20 cellular contexts compared by ENCODE assay signal in genomic region chr7:46492460-46492859, GRCh38.
DNase-seq lines count a peak whose midpoint lies in the region; ATAC-seq, FAIRE-seq and TF ChIP-seq lines count a peak whose summit lies in the region.
"Had no signal": no experiment of that assay in that cellular context is flagged by ENCODE, and none has a peak within 500 bp of the region (broad histone marks: within the 10 kb centered on the region; RNA-seq: fewer than 3 reads in every experiment).

No MANE protein-coding gene starts in this region.

- peak overlapping the region; percentile 86 to 87 for H2BK12ac ChIP-seq in mesenchymal stem cell (ENCODE audit: low read length in 2 of 2)

- no peaks in the 10 kb centered on the region for H3K79me1 ChIP-seq in mesenchymal stem cell (replicated peaks; ENCODE audit: low read length, poor library complexity, severe bottlenecking)

- no peak overlapping the region for H2AFZ ChIP-seq in mesenchymal stem cell (ENCODE audit: low read depth, low read length)

- H3K27ac ChIP-seq in mesenchymal stem cell (ENCODE audit: low read length, poor library complexity, severe bottlenecking): no peak overlapping the region
- H3K27ac ChIP-seq in substantia nigra (ENCODE audit: low read depth, low read length, poor library complexity, severe bottlenecking): no peak overlapping the region
- H3K27ac ChIP-seq in WERI-Rb-1: no peak overlapping the region
- H3K27ac ChIP-seq: SJSA1 had no signal

- peak; percentile 46 for DNase-seq in SIG-M5 treated with dmso at 0.1 percent for 504 hours (lab: John Stamatoyannopoulos, UW; ENCODE audit: unreplicated experiment)
- DNase-seq in SIG-M5 (lab: John Stamatoyannopoulos, UW): no peak
- DNase-seq in bronchial epithelial cell (ENCODE audit: low read depth): peak; percentile 21
- DNase-seq in mesenchymal stem cell: no peak
- no peak for DNase-seq in substantia nigra (lab: John Stamatoyannopoulos, UW)
- DNase-seq in WERI-Rb-1: no peak
- no peak for DNase-seq in sciatic nerve (ENCODE audit: low spot score)
- DNase-seq: 8988T; CD4-positive, CD25-positive, alpha-beta regulatory T cell; COR-L47; GF-D8; KBM-7; NCI-H1417; NCI-H187 treated with DMSO at 0.1 percent for 48 hours; NCI-H2227 treated with DMSO at 0.1 percent for 48 hours; NCI-H510A treated with DMSO at 0.1 percent for 48 hours; NCI-H774 had no signal

- H3K27me3 ChIP-seq in bronchial epithelial cell (ENCODE audit: control insufficient read depth, insufficient read depth, low read length) (no peaks in the 10 kb centered on the region), mesenchymal stem cell (ENCODE audit: control insufficient read depth in 1 of 2, insufficient read depth in 1 of 2, low read length in 2 of 2) (no peaks in the 10 kb centered on the region), WERI-Rb-1 (ENCODE audit: insufficient read depth, low read depth, severe bottlenecking) (no peaks in the 10 kb centered on the region)
- H3K27me3 ChIP-seq: SJSA1 had no signal

- FAIRE-seq in bronchial epithelial cell (lab: Jason Lieb, UNC): no peak

- peak overlapping the region in 1 of 2 experiments; percentile 16 for H3K18ac ChIP-seq in mesenchymal stem cell (ENCODE audit: low read depth in 1 of 2, low read length in 2 of 2)

- H3K36me3 ChIP-seq in bronchial epithelial cell (ENCODE audit: control insufficient read depth, insufficient read depth, low read length) (no peaks in the 10 kb centered on the region), mesenchymal stem cell (ENCODE audit: control insufficient read depth in 1 of 2, insufficient read depth in 2 of 2, low read depth in 1 of 2, low read length in 2 of 2) (no peaks in the 10 kb centered on the region), WERI-Rb-1 (no peaks in the 10 kb centered on the region)
- H3K36me3 ChIP-seq: SJSA1 had no signal

- H3K14ac ChIP-seq in mesenchymal stem cell (ENCODE audit: low read length in 2 of 2): no peak overlapping the region

- H3K4me2 ChIP-seq in mesenchymal stem cell (ENCODE audit: low read length, poor library complexity, severe bottlenecking): no peak overlapping the region

- no peak overlapping the region for H4K8ac ChIP-seq in mesenchymal stem cell (ENCODE audit: low read length)

- H3K4me3 ChIP-seq in bronchial epithelial cell (ENCODE audit: low read depth, low read length): no peak overlapping the region
- no peak overlapping the region for H3K4me3 ChIP-seq in mesenchymal stem cell (ENCODE audit: insufficient read depth in 1 of 2, low read depth in 1 of 2, low read length in 2 of 2)
- no peak overlapping the region for H3K4me3 ChIP-seq in WERI-Rb-1 (ENCODE audit: low read depth, low read length)
- H3K4me3 ChIP-seq: SJSA1 had no signal

- no peak overlapping the region for H3K27ac Mint-ChIP-seq in stimulated activated memory B cell treated with anti-CD40 and anti-IgM and Interleukin-4, amounts not matched to agents 10 μg/mL and 1 μg/mL and 100 μg/mL, for 72 hours
- H3K27ac Mint-ChIP-seq: B cell; CD4-positive, CD25-positive, alpha-beta regulatory T cell had no signal

- no peak overlapping the region for H2BK120ac ChIP-seq in mesenchymal stem cell (ENCODE audit: low read depth, low read length)

- no peaks in the 10 kb centered on the region for H3K4me1 ChIP-seq in mesenchymal stem cell (ENCODE audit: control insufficient read depth, insufficient read depth, low read depth, low read length)
- H3K4me1 ChIP-seq: SJSA1 had no signal

- H3K9me3 Mint-ChIP-seq in stimulated activated memory B cell treated with anti-CD40 and anti-IgM and Interleukin-4, amounts not matched to agents 10 μg/mL and 1 μg/mL and 100 μg/mL, for 72 hours: peaks cover 9% of the 10 kb centered on the region

- no peak overlapping the region for H3K23ac ChIP-seq in mesenchymal stem cell (ENCODE audit: low read length in 2 of 2)

- intact Hi-C loops in sciatic nerve (cut with DNase I): no loop called here

- WGBS in mesenchymal stem cell: no CpG with 5 or more reads among the region's 1 CpG

- no peaks in the 10 kb centered on the region for H3K4me1 Mint-ChIP-seq in stimulated activated memory B cell treated with anti-CD40 and anti-IgM and Interleukin-4, amounts not matched to agents 10 μg/mL and 1 μg/mL and 100 μg/mL, for 72 hours
- H3K4me1 Mint-ChIP-seq: B cell; CD4-positive, CD25-positive, alpha-beta regulatory T cell had no signal

- no peak overlapping the region for H3K9ac ChIP-seq in mesenchymal stem cell (ENCODE audit: low read length)

- H2BK5ac ChIP-seq in mesenchymal stem cell (ENCODE audit: low read depth, low read length, poor library complexity, severe bottlenecking): no peak overlapping the region

- no peak for TF ChIP-seq CTCF in bronchial epithelial cell (IDR thresholded peaks at IDR 0.05; ENCODE audit: insufficient read depth, low read length, severe bottlenecking)
- TF ChIP-seq CTCF in WERI-Rb-1 (IDR thresholded peaks at IDR 0.05; ENCODE audit: low read depth, low read length): no peak

- H3K9me3 ChIP-seq in mesenchymal stem cell (ENCODE audit: control insufficient read depth, low read length) (no peaks in the 10 kb centered on the region), WERI-Rb-1 (ENCODE audit: severe bottlenecking) (no peaks in the 10 kb centered on the region)
- H3K9me3 ChIP-seq: SJSA1 had no signal

- ATAC-seq in stimulated activated memory B cell treated with anti-CD40 and anti-IgM and Interleukin-4, amounts not matched to agents 10 μg/mL and 1 μg/mL and 100 μg/mL, for 72 hours: no peak
- no peak for ATAC-seq in sciatic nerve

- no peak overlapping the region for H4K91ac ChIP-seq in mesenchymal stem cell (ENCODE audit: low read length)

- peak overlapping the region in 1 of 2 experiments; percentile 21 for H3K4ac ChIP-seq in mesenchymal stem cell (ENCODE audit: low read depth in 1 of 2, low read length in 2 of 2)

- H2AK5ac ChIP-seq in mesenchymal stem cell (ENCODE audit: low read length, severe bottlenecking): no peak overlapping the region

- H3K4me3 Mint-ChIP-seq in stimulated activated memory B cell treated with anti-CD40 and anti-IgM and Interleukin-4, amounts not matched to agents 10 μg/mL and 1 μg/mL and 100 μg/mL, for 72 hours: no peak overlapping the region
- H3K4me3 Mint-ChIP-seq: B cell; CD4-positive, CD25-positive, alpha-beta regulatory T cell had no signal

- no peaks in the 10 kb centered on the region for H3K27me3 Mint-ChIP-seq in stimulated activated memory B cell treated with anti-CD40 and anti-IgM and Interleukin-4, amounts not matched to agents 10 μg/mL and 1 μg/mL and 100 μg/mL, for 72 hours
- H3K27me3 Mint-ChIP-seq: B cell; CD4-positive, CD25-positive, alpha-beta regulatory T cell had no signal

- no peak overlapping the region for H2BK15ac ChIP-seq in mesenchymal stem cell (ENCODE audit: low read depth, poor library complexity, severe bottlenecking)

- H3K36me3 Mint-ChIP-seq in stimulated activated memory B cell treated with anti-CD40 and anti-IgM and Interleukin-4, amounts not matched to agents 10 μg/mL and 1 μg/mL and 100 μg/mL, for 72 hours: no peaks in the 10 kb centered on the region
- H3K36me3 Mint-ChIP-seq: CD4-positive, CD25-positive, alpha-beta regulatory T cell had no signal

Comparison
In these comparisons a context has a peak if more than half of its experiments do, and no peak if none do; other contexts are left out.
1. DNase-seq: peak in SIG-M5 treated with dmso at 0.1 percent for 504 hours (single experiment) and bronchial epithelial cell (single experiment); none in SIG-M5 (single experiment), mesenchymal stem cell (single experiment), substantia nigra (0 of 49), WERI-Rb-1 (single experiment) and sciatic nerve (single experiment).